1 cellular context compared by ENCODE assay signal in genomic region chr10:124952123-124952522, GRCh38.
TF ChIP-seq lines count a peak whose summit lies in the region.

No MANE protein-coding gene starts in this region.

TF ChIP-seq in HEK293, 187 proteins besides CTCF, POLR2A, EP300 and RAD21 (continued from another document):
- TF ChIP-seq ZNF488 (tag by site-specific recombination; IDR thresholded peaks at IDR 0.05) (no peak), REPIN1 (tag by site-specific recombination; IDR thresholded peaks at IDR 0.05; ENCODE audit: low read depth) (no peak), ZNF169 (tag by site-specific recombination; IDR thresholded peaks at IDR 0.05) (no peak), ZNF785 (tag by site-specific recombination; IDR thresholded peaks at IDR 0.05) (no peak), ZIC2 (tag by site-specific recombination; IDR thresholded peaks at IDR 0.05) (peak; percentile 85), FEZF1 (tag by site-specific recombination; IDR thresholded peaks at IDR 0.05) (peak; percentile 89), HIC1 (tag by site-specific recombination; IDR thresholded peaks at IDR 0.05) (peak; percentile 86), ZNF549 (tag by site-specific recombination; IDR thresholded peaks at IDR 0.05) (no peak), PRDM10 (tag by site-specific recombination; IDR thresholded peaks at IDR 0.05) (0 out of 2 replicates have a peak, but pooled peaks have one; percentile 13), IKZF3 (tag by site-specific recombination; IDR thresholded peaks at IDR 0.05) (peak; percentile 87), ZNF311 (tag by site-specific recombination; IDR thresholded peaks at IDR 0.05; ENCODE audit: borderline replicate concordance) (no peak), ZXDB (tag by site-specific recombination; IDR thresholded peaks at IDR 0.05) (peak; percentile 77), ZBTB17 (tag by site-specific recombination; IDR thresholded peaks at IDR 0.05) (peak; percentile 77; the same call in 1 of the 2 replicates), ZBTB8A (tag by site-specific recombination; IDR thresholded peaks at IDR 0.05) (peak; percentile 58), ZSCAN5A (tag by site-specific recombination; IDR thresholded peaks at IDR 0.05) (no peak), ZNF544 (tag by site-specific recombination; IDR thresholded peaks at IDR 0.05) (no peak), ZNF707 (tag by site-specific recombination; IDR thresholded peaks at IDR 0.05) (no peak), KLF9 (tag by site-specific recombination; IDR thresholded peaks at IDR 0.05; ENCODE audit: low read depth) (no peak), GLIS1 (tag by site-specific recombination; IDR thresholded peaks at IDR 0.05) (peak; percentile 76), YY1 (tag by site-specific recombination; IDR thresholded peaks at IDR 0.05) (no peak), ZNF140 (tag by site-specific recombination; IDR thresholded peaks at IDR 0.05) (no peak; the same call in 1 of the 2 replicates), ZNF148 (tag by site-specific recombination; IDR thresholded peaks at IDR 0.05; ENCODE audit: borderline replicate concordance) (no peak), YY2 (tag by site-specific recombination; IDR thresholded peaks at IDR 0.05) (no peak), ZNF580 (tag by site-specific recombination; IDR thresholded peaks at IDR 0.05) (peak; percentile 83), ZBTB20 (tag by site-specific recombination; IDR thresholded peaks at IDR 0.05) (no peak), ZNF391 (tag by site-specific recombination; IDR thresholded peaks at IDR 0.05; ENCODE audit: borderline replicate concordance, low read depth) (no peak)
